ENCODE assay signal across 1 cellular context in the genomic region with DNA sequence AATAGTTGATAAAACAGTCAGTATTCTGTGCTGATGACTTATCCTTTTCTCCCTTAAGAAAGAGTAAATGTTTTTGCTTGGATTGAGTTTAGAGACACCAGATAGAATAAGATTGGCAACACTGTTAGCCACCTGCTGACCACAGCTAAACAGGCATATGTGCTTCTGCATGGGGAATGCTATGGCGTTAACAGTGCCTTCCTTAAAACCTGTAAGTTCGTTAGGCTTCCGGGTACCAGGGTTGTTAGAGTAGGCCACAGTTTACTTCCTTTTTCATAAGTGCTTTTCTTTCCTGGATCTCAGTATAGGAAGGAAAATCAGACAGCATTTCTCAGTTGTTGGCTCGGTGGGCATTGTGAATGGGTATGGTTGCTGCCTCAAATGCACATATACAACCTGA.
A peak's percentile ranks its signal among the peaks of the same experiment; 100 is the strongest.
TF ChIP-seq lines count a peak whose summit lies in the region.

No MANE protein-coding gene starts in this region.

TF ChIP-seq in HepG2, 621 proteins besides CTCF, POLR2A, EP300 and RAD21:
- TF ChIP-seq CREB1 (IDR thresholded peaks at IDR 0.05) (no peak), CREB1 (CRISPR knock-in tag; IDR thresholded peaks at IDR 0.05) (peak; percentile 9; the same call in 1 of the 2 replicates), ZNF251 (CRISPR knock-in tag; IDR thresholded peaks at IDR 0.05) (no peak), ZNF672 (CRISPR knock-in tag; IDR thresholded peaks at IDR 0.05) (no peak), DMAP1 (CRISPR knock-in tag; IDR thresholded peaks at IDR 0.05) (no peak), REPIN1 (CRISPR knock-in tag; IDR thresholded peaks at IDR 0.05; ENCODE audit: borderline replicate concordance, low read depth) (peak; percentile 37; the same call in 1 of the 2 replicates), TBX2 (CRISPR knock-in tag; IDR thresholded peaks at IDR 0.05; ENCODE audit: borderline replicate concordance) (no peak), ZFP36L2 (CRISPR knock-in tag; IDR thresholded peaks at IDR 0.05) (no peak), SRF (IDR thresholded peaks at IDR 0.05; ENCODE audit: low read depth, low read length) (no peak), JDP2 (CRISPR knock-in tag; IDR thresholded peaks at IDR 0.05; ENCODE audit: borderline replicate concordance) (no peak), MAF1 (CRISPR knock-in tag; IDR thresholded peaks at IDR 0.05; ENCODE audit: borderline replicate concordance) (no peak), ZNF354B (CRISPR knock-in tag; IDR thresholded peaks at IDR 0.05) (peak; percentile 59; the same call in 1 of the 2 replicates), PAX8 (CRISPR knock-in tag; IDR thresholded peaks at IDR 0.05; ENCODE audit: borderline replicate concordance) (no peak)
- TF ChIP-seq, protein P1, sequence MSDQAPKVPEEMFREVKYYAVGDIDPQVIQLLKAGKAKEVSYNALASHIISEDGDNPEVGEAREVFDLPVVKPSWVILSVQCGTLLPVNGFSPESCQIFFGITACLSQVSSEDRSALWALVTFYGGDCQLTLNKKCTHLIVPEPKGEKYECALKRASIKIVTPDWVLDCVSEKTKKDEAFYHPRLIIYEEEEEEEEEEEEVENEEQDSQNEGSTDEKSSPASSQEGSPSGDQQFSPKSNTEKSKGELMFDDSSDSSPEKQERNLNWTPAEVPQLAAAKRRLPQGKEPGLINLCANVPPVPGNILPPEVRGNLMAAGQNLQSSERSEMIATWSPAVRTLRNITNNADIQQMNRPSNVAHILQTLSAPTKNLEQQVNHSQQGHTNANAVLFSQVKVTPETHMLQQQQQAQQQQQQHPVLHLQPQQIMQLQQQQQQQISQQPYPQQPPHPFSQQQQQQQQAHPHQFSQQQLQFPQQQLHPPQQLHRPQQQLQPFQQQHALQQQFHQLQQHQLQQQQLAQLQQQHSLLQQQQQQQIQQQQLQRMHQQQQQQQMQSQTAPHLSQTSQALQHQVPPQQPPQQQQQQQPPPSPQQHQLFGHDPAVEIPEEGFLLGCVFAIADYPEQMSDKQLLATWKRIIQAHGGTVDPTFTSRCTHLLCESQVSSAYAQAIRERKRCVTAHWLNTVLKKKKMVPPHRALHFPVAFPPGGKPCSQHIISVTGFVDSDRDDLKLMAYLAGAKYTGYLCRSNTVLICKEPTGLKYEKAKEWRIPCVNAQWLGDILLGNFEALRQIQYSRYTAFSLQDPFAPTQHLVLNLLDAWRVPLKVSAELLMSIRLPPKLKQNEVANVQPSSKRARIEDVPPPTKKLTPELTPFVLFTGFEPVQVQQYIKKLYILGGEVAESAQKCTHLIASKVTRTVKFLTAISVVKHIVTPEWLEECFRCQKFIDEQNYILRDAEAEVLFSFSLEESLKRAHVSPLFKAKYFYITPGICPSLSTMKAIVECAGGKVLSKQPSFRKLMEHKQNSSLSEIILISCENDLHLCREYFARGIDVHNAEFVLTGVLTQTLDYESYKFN (CRISPR knock-in tag; conservative IDR thresholded peaks at IDR 0.05): no peak
- TF ChIP-seq, protein P2, sequence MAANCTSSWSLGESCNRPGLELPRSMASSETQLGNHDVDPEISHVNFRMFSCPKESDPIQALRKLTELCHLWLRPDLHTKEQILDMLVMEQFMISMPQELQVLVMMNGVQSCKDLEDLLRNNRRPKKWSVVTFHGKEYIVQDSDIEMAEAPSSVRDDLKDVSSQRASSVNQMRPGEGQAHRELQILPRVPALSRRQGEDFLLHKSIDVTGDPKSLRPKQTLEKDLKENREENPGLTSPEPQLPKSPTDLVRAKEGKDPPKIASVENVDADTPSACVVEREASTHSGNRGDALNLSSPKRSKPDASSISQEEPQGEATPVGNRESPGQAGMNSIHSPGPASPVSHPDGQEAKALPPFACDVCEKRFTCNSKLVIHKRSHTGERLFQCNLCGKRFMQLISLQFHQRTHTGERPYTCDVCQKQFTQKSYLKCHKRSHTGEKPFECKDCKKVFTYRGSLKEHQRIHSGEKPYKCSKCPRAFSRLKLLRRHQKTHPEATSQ (CRISPR knock-in tag; IDR thresholded peaks at IDR 0.05; ENCODE audit: borderline replicate concordance): 0 out of 2 replicates have a peak, but pooled peaks have one; percentile 65
